1 cellular context compared by ENCODE assay signal in the genomic region with DNA sequence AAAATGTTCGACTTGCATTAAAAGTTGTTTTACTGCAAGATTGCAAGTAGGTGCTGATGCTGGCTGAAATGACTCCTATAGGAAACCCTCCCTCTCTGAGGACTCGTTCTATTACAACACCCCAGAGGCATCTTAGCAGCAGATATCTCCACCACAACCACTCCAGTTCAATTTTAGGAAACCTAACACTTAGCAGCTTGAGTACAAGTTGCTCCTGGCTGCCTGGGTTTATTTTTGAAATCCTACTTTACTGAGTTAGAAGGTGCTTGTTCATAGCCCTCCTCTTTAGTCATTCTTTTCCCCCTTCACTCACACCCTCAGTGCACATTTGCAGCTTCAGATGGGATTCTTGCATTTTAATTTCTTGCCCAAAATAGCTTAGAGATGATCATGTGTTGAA.
TF ChIP-seq lines count a peak whose summit lies in the region.

No MANE protein-coding gene starts in this region.

TF ChIP-seq in WTC11, 78 proteins besides CTCF, POLR2A, EP300 and RAD21 (continued from another document):
- TF ChIP-seq, protein P1, sequence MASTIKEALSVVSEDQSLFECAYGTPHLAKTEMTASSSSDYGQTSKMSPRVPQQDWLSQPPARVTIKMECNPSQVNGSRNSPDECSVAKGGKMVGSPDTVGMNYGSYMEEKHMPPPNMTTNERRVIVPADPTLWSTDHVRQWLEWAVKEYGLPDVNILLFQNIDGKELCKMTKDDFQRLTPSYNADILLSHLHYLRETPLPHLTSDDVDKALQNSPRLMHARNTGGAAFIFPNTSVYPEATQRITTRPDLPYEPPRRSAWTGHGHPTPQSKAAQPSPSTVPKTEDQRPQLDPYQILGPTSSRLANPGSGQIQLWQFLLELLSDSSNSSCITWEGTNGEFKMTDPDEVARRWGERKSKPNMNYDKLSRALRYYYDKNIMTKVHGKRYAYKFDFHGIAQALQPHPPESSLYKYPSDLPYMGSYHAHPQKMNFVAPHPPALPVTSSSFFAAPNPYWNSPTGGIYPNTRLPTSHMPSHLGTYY (CRISPR knock-in tag; IDR thresholded peaks at IDR 0.05) = no peak
- TF ChIP-seq, protein P2, sequence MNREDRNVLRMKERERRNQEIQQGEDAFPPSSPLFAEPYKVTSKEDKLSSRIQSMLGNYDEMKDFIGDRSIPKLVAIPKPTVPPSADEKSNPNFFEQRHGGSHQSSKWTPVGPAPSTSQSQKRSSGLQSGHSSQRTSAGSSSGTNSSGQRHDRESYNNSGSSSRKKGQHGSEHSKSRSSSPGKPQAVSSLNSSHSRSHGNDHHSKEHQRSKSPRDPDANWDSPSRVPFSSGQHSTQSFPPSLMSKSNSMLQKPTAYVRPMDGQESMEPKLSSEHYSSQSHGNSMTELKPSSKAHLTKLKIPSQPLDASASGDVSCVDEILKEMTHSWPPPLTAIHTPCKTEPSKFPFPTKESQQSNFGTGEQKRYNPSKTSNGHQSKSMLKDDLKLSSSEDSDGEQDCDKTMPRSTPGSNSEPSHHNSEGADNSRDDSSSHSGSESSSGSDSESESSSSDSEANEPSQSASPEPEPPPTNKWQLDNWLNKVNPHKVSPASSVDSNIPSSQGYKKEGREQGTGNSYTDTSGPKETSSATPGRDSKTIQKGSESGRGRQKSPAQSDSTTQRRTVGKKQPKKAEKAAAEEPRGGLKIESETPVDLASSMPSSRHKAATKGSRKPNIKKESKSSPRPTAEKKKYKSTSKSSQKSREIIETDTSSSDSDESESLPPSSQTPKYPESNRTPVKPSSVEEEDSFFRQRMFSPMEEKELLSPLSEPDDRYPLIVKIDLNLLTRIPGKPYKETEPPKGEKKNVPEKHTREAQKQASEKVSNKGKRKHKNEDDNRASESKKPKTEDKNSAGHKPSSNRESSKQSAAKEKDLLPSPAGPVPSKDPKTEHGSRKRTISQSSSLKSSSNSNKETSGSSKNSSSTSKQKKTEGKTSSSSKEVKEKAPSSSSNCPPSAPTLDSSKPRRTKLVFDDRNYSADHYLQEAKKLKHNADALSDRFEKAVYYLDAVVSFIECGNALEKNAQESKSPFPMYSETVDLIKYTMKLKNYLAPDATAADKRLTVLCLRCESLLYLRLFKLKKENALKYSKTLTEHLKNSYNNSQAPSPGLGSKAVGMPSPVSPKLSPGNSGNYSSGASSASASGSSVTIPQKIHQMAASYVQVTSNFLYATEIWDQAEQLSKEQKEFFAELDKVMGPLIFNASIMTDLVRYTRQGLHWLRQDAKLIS (CRISPR knock-in tag; IDR thresholded peaks at IDR 0.05; ENCODE audit: borderline replicate concordance) = no peak
- no peak for TF ChIP-seq ZNF232 (CRISPR knock-in tag; IDR thresholded peaks at IDR 0.05)
